In the genomic region with DNA sequence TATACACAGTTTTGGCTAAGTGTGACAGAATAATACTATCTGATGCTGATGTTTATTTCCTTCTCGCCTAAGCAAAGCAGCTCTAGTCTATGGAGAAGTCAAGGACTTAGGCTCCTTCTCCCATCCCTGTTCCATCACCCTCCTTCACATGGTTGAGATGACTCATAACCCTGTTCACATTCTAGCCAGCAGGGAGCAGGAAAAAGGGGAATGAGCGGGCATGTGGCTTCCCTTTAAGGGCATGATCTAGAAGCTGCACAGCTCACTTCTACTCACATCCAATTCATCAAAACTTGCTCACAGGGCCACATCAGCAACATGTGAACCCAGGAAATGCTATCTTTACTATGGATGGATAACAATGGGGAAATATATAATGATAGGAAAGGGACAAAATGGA, we compare ENCODE assay signal across 8 cellular contexts. TPM values are rescaled to one million over a fixed set of nuclear protein-coding genes. Genes with fewer than 3 reads are reported as not detected.
DNase-seq lines count a peak whose midpoint lies in the region; ATAC-seq and TF ChIP-seq lines count a peak whose summit lies in the region.

No MANE protein-coding gene starts in this region.

- H3K18ac ChIP-seq in trophoblast cell (ENCODE audit: low read length) = no peak overlapping the region

- no peaks in the 10 kb centered on the region for H4K20me1 ChIP-seq in PC-3 (ENCODE audit: low read length)

- POLR2A ChIA-PET in PC-3 (lab: Charles Lee; ENCODE audit: unreplicated experiment) = no interaction called here

- no peak overlapping the region for H3K4ac ChIP-seq in trophoblast cell (ENCODE audit: low read depth, low read length)

- H3K36me3 ChIP-seq in PC-3 (ENCODE audit: low read depth, low read length) (0 out of 2 replicates have a peak, but pooled peaks cover 3% of the 10 kb centered on the region), trophoblast cell (ENCODE audit: control insufficient read depth in 1 of 2, insufficient read depth in 2 of 2, low read length in 2 of 2) (peaks cover 0 to 5% of the 10 kb centered on the region in 2 experiments)

- H3K79me2 ChIP-seq in PC-3 (ENCODE audit: low read length) = peaks cover 5% of the 10 kb centered on the region
- no peaks in the 10 kb centered on the region for H3K79me2 ChIP-seq in trophoblast cell (ENCODE audit: control insufficient read depth, insufficient read depth, low read length, poor library complexity)

- no peaks in the 10 kb centered on the region for H3F3A ChIP-seq in PC-3 (ENCODE audit: low read length, unreplicated experiment)

- WGBS in trophoblast cell (ENCODE audit: extremely low coverage, insufficient coverage, insufficient read length) = no CpG with 5 or more reads among the region's 2 CpGs

- DNase-seq in G401 (ENCODE audit: low spot score) (peak; percentile 48), PC-3 (peak; percentile 84), trophoblast cell (peak; percentile 45 to 70), NK-92 (lab: John Stamatoyannopoulos, UW; ENCODE audit: unreplicated experiment) (no peak), NCI-H526 (lab: John Stamatoyannopoulos, UW) (no peak)
- no peak for DNase-seq in stimulated activated CD4-positive, alpha-beta T cell treated with anti-CD3 and anti-CD28 coated beads, Interleukin-4, amount 100 ng/mL, for 1 hour
- DNase-seq in activated CD4-positive, CD25-positive, alpha-beta regulatory T cell treated with anti-CD3 and anti-CD28 coated beads, Interleukin-2, amount 50 U/mL, for 72 hours = no peak

- H3K23ac ChIP-seq in trophoblast cell (ENCODE audit: low read length) = no peak overlapping the region

- no peaks in the 10 kb centered on the region for H3K27me3 ChIP-seq in PC-3 (ENCODE audit: low read length)
- no peaks in the 10 kb centered on the region for H3K27me3 ChIP-seq in trophoblast cell (ENCODE audit: insufficient read depth, low read length)

- H3K9ac ChIP-seq in PC-3 (ENCODE audit: low read length) = no peak overlapping the region
- no peak overlapping the region for H3K9ac ChIP-seq in trophoblast cell (ENCODE audit: low read length)

- no peak overlapping the region for H4K8ac ChIP-seq in trophoblast cell (ENCODE audit: low read depth, low read length)

- H3K4me2 ChIP-seq in PC-3 (ENCODE audit: low read length) (no peak overlapping the region), trophoblast cell (ENCODE audit: low read length) (no peak overlapping the region)

- intact Hi-C loops in PC-3 (cut with micrococcal nuclease) = no loop called here

- TF ChIP-seq CTCF in PC-3 (conservative IDR thresholded peaks at IDR 0.05; ENCODE audit: low read depth, low read length) = peak; percentile 49

- BruUV-seq in PC-3 (replicated peaks; lab: Mats Ljungman, UMichigan) = no TSS peak

- in situ Hi-C loops in G401 (cut with HindIII; ENCODE audit: low sequenced_read_pairs) = no loop called here

- no peak overlapping the region for H4K12ac ChIP-seq in trophoblast cell (ENCODE audit: low read depth, low read length)

- ATAC-seq in PC-3 = peak; percentile 55; the same call in 1 of the 2 replicates
- peak; percentile 74 for ATAC-seq in esophagus mucosa

- H4K91ac ChIP-seq in trophoblast cell (ENCODE audit: low read depth, low read length) = no peak overlapping the region

- H2BK120ac ChIP-seq in trophoblast cell (ENCODE audit: insufficient read depth, low read length, poor library complexity) = no peak overlapping the region

- no peak overlapping the region for H3K14ac ChIP-seq in trophoblast cell (ENCODE audit: low read length)

- no peak overlapping the region for H3K4me3 ChIP-seq in PC-3 (ENCODE audit: low read length)
- H3K4me3 ChIP-seq in trophoblast cell (ENCODE audit: low read depth, low read length) = no peak overlapping the region

- CTCF ChIA-PET in PC-3 (lab: Charles Lee) = no interaction called here

- H2AK5ac ChIP-seq in trophoblast cell (ENCODE audit: low read length) = no peak overlapping the region

- H2BK5ac ChIP-seq in trophoblast cell (ENCODE audit: low read depth, low read length, poor library complexity) = no peak overlapping the region

- H2AFZ ChIP-seq in PC-3 (ENCODE audit: low read length) = no peak overlapping the region
- H2AFZ ChIP-seq in trophoblast cell (ENCODE audit: insufficient read depth, low read length, poor library complexity) = no peak overlapping the region

- H3K27ac ChIP-seq in PC-3 (ENCODE audit: low read length) (0 out of 2 replicates have a peak overlapping the region, but pooled peaks have one; percentile 3), trophoblast cell (ENCODE audit: low read depth, low read length) (no peak overlapping the region)

- no peaks in the 10 kb centered on the region for H3K9me2 ChIP-seq in PC-3 (replicated peaks; ENCODE audit: low read length)

- no peaks in the 10 kb centered on the region for H3K79me1 ChIP-seq in trophoblast cell (ENCODE audit: low read length)

- H3K4me1 ChIP-seq in PC-3 (ENCODE audit: insufficient read depth, low read length) = peaks cover 47% of the 10 kb centered on the region
- peaks cover 0 to 8% of the 10 kb centered on the region in 2 experiments for H3K4me1 ChIP-seq in trophoblast cell (ENCODE audit: control insufficient read depth in 1 of 2, insufficient read depth in 2 of 2, low read length in 2 of 2)

- H3K9me3 ChIP-seq in PC-3 (ENCODE audit: low read length) (no peaks in the 10 kb centered on the region), trophoblast cell (ENCODE audit: insufficient read depth, low read depth, low read length) (no peaks in the 10 kb centered on the region)

- no peak overlapping the region for H2BK12ac ChIP-seq in trophoblast cell (ENCODE audit: low read length)

RNA-seq across cellular contexts. Expression of a gene that starts 40.9 kb away (rescaled TPM):
- total RNA-seq in G401 (2014; rRNA removed; shearing (Covaris generic)) = 0.68 and 8.5 TPM in 2 replicates
- total RNA-seq in PC-3 (2014; rRNA removed) = 20.0 and 23.9 TPM in 2 replicates
- total RNA-seq in esophagus mucosa = 11.0 TPM
- 244 and 249 TPM in 2 replicates for polyA plus RNA-seq in trophoblast cell (2013)

Comparison
In these comparisons a context has a peak if more than half of its experiments do, and no peak if none do; other contexts are left out.
1. DNase-seq: peak in G401 (single experiment), PC-3 (single experiment) and trophoblast cell (2 of 2); none in NK-92 (single experiment), stimulated activated CD4-positive, alpha-beta T cell treated with anti-CD3 and anti-CD28 coated beads, Interleukin-4, amount 100 ng/mL, for 1 hour (single experiment), NCI-H526 (0 of 2) and activated CD4-positive, CD25-positive, alpha-beta regulatory T cell treated with anti-CD3 and anti-CD28 coated beads, Interleukin-2, amount 50 U/mL, for 72 hours (single experiment).